Comparison of ENCODE assay signal across 8 cellular contexts in the genomic region with DNA sequence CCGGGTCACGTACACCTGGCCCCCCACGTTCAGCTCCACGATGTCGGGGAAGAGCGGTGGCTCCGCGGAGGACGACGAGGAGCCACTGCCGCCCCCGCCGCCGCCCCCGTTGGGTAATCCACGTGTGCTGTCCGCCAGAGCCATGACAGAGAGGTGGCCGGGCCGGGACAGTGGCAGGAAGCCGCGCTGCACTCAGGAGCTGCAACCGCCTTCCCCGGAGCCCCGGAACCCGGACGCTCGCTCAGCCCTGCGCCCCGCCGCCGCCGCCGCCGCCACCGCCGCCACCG. TPM values are rescaled to one million over a fixed set of nuclear protein-coding genes. Genes with fewer than 3 reads are reported as not detected.
DNase-seq lines count a peak whose midpoint lies in the region; ATAC-seq, FAIRE-seq and TF ChIP-seq lines count a peak whose summit lies in the region.

No MANE protein-coding gene starts in this region.

- peaks cover 64% of the 10 kb centered on the region for H3K4me1 ChIP-seq in keratinocyte (ENCODE audit: control insufficient read depth, extremely low read depth, insufficient read depth, low read length)
- peaks cover 48% of the 10 kb centered on the region for H3K4me1 ChIP-seq in suprapubic skin
- H3K4me1 ChIP-seq in PC-9 (replicated peaks; ENCODE audit: insufficient read depth), result no peaks in the 10 kb centered on the region

- no peaks in the 10 kb centered on the region for H3K9me3 Mint-ChIP-seq in stimulated activated naive CD8-positive, alpha-beta T cell treated with anti-CD3 and anti-CD28 coated beads, Interleukin-15, Interleukin-2, amounts not matched to agents 100 ng/mL and 50 ng/mL, for 24 hours

- H3K9me3 ChIP-seq in keratinocyte (ENCODE audit: control insufficient read depth, low read depth, low read length), result no peaks in the 10 kb centered on the region
- no peaks in the 10 kb centered on the region for H3K9me3 ChIP-seq in suprapubic skin
- H3K9me3 ChIP-seq in PC-9 (ENCODE audit: insufficient read depth, low read depth), result no peaks in the 10 kb centered on the region

- H3K4me3 ChIP-seq in keratinocyte (ENCODE audit: control insufficient read depth in 2 of 3, extremely low read depth in 1 of 3, insufficient read depth in 2 of 3, low read depth in 1 of 3, low read length in 3 of 3) (peak overlapping the region; percentile 69 to 73 (median 70)), suprapubic skin (peak overlapping the region; percentile 94), PC-9 (no peak overlapping the region)

- H3K36me3 ChIP-seq in keratinocyte (ENCODE audit: control insufficient read depth in 2 of 2, extremely low read depth in 1 of 2, insufficient read depth in 2 of 2, low read length in 2 of 2) (no peaks in the 10 kb centered on the region), suprapubic skin (no peaks in the 10 kb centered on the region), PC-9 (ENCODE audit: low read depth) (no peaks in the 10 kb centered on the region)

- H2AFZ ChIP-seq in keratinocyte (ENCODE audit: control insufficient read depth, low read length), result peak overlapping the region; percentile 84
- no peak overlapping the region for H2AFZ ChIP-seq in PC-9

- no peaks in the 10 kb centered on the region for H3K9me1 ChIP-seq in keratinocyte (ENCODE audit: control insufficient read depth, extremely low read depth, insufficient read depth, low read length)

- dilution Hi-C loops in keratinocyte (cut with MboI; ENCODE audit: extremely low pct_ligation_motif_present, low sequenced_read_pairs), result no loop called here

- CTCF ChIA-PET in PC-9 (lab: Charles Lee), result no interaction called here

- no CpG with 5 or more reads among the region's 37 CpGs for WGBS in suprapubic skin

- TF ChIP-seq POLR2A in suprapubic skin (IDR thresholded peaks at IDR 0.05), result no peak

- ATAC-seq in stimulated activated naive CD8-positive, alpha-beta T cell treated with anti-CD3 and anti-CD28 coated beads, Interleukin-15, Interleukin-2, amounts not matched to agents 100 U/mL and 50 U/mL, for 24 hours, result no peak
- ATAC-seq in GM18498 (IDR thresholded peaks at IDR 0.05; ENCODE audit: unreplicated experiment), result no peak

- H4K20me1 ChIP-seq in keratinocyte (ENCODE audit: control insufficient read depth, extremely low read depth, insufficient read depth, low read length), result no peaks in the 10 kb centered on the region
- H4K20me1 ChIP-seq in PC-9 (ENCODE audit: insufficient read depth), result no peaks in the 10 kb centered on the region

- H3K4me2 ChIP-seq in keratinocyte (ENCODE audit: control insufficient read depth, extremely low read depth, insufficient read depth, low read depth, low read length) (peak overlapping the region; percentile 87), PC-9 (no peak overlapping the region)

- H3K4me3 Mint-ChIP-seq in stimulated activated naive CD8-positive, alpha-beta T cell treated with anti-CD3 and anti-CD28 coated beads, Interleukin-15, Interleukin-2, amounts not matched to agents 100 ng/mL and 50 ng/mL, for 24 hours, result peak overlapping the region; percentile 74

- TF ChIP-seq CTCF in keratinocyte (optimal IDR thresholded peaks at IDR 0.05 in 1 of 3, IDR thresholded peaks at IDR 0.05 in 1 of 3, conservative IDR thresholded peaks at IDR 0.05 in 1 of 3; ENCODE audit: extremely low read depth in 1 of 3, insufficient read depth in 2 of 3, low read length in 3 of 3), result no peak
- TF ChIP-seq CTCF in suprapubic skin (IDR thresholded peaks at IDR 0.05), result no peak
- no peak for TF ChIP-seq CTCF in PC-9 (conservative IDR thresholded peaks at IDR 0.05)

- no peaks in the 10 kb centered on the region for H3F3A ChIP-seq in PC-9 (ENCODE audit: insufficient read depth, low read depth)

- TF ChIP-seq EP300 in suprapubic skin (IDR thresholded peaks at IDR 0.05), result no peak

- peaks cover 8% of the 10 kb centered on the region for H3K36me3 Mint-ChIP-seq in stimulated activated naive CD8-positive, alpha-beta T cell treated with anti-CD3 and anti-CD28 coated beads, Interleukin-15, Interleukin-2, amounts not matched to agents 100 ng/mL and 50 ng/mL, for 24 hours (ENCODE audit: low read depth)

- BruUV-seq in PC-9 (replicated peaks; lab: Mats Ljungman, UMichigan), result no TSS peak

- intact Hi-C loops in PC-9 (cut with micrococcal nuclease; ENCODE audit: unreplicated experiment), result no loop called here

- no peaks in the 10 kb centered on the region for H3K9me2 ChIP-seq in PC-9 (ENCODE audit: insufficient read depth)

- H3K79me2 ChIP-seq in keratinocyte (ENCODE audit: control insufficient read depth, insufficient read depth, low read length) (peaks cover 19% of the 10 kb centered on the region), PC-9 (ENCODE audit: low read depth) (no peaks in the 10 kb centered on the region)

- no peak for DNase-seq in stimulated activated naive CD8-positive, alpha-beta T cell treated with anti-CD3 and anti-CD28 coated beads, Interleukin-15, Interleukin-2, amounts not matched to agents 100 U/mL and 50 U/mL, for 24 hours
- DNase-seq in activated T-helper 1 cell treated with Interleukin-2 at 50 U/mL for 16 hours (ENCODE audit: low read depth) (peak; percentile 20), keratinocyte (ENCODE audit: low read depth, low spot score) (no peak), suprapubic skin (ENCODE audit: low spot score in 2 of 2) (peak in 1 of 2 donors; percentile 73), COR-L47 (lab: John Stamatoyannopoulos, UW) (no peak), PC-9 (no peak)

- peaks cover 32% of the 10 kb centered on the region for H3K4me1 Mint-ChIP-seq in stimulated activated naive CD8-positive, alpha-beta T cell treated with anti-CD3 and anti-CD28 coated beads, Interleukin-15, Interleukin-2, amounts not matched to agents 100 ng/mL and 50 ng/mL, for 24 hours (ENCODE audit: low read depth)

- H3K27me3 Mint-ChIP-seq in stimulated activated naive CD8-positive, alpha-beta T cell treated with anti-CD3 and anti-CD28 coated beads, Interleukin-15, Interleukin-2, amounts not matched to agents 100 ng/mL and 50 ng/mL, for 24 hours, result peaks cover 34% of the 10 kb centered on the region

- FAIRE-seq in keratinocyte (lab: Jason Lieb, UNC), result no peak

- no peak overlapping the region for H3K27ac ChIP-seq in keratinocyte (ENCODE audit: control insufficient read depth, insufficient read depth, low read length)
- H3K27ac ChIP-seq in suprapubic skin, result peak overlapping the region; percentile 97
- no peak overlapping the region for H3K27ac ChIP-seq in PC-9

- H3K27me3 ChIP-seq in keratinocyte (ENCODE audit: control insufficient read depth, extremely low read depth, insufficient read depth, low read length), result no peaks in the 10 kb centered on the region
- no peaks in the 10 kb centered on the region for H3K27me3 ChIP-seq in suprapubic skin
- no peaks in the 10 kb centered on the region for H3K27me3 ChIP-seq in PC-9 (ENCODE audit: insufficient read depth, low read depth)

- peak overlapping the region; percentile 69 for H3K9ac ChIP-seq in keratinocyte (ENCODE audit: control insufficient read depth, extremely low read depth, insufficient read depth, low read length)

- no peak overlapping the region for H3K27ac Mint-ChIP-seq in stimulated activated naive CD8-positive, alpha-beta T cell treated with anti-CD3 and anti-CD28 coated beads, Interleukin-15, Interleukin-2, amounts not matched to agents 100 ng/mL and 50 ng/mL, for 24 hours

- POLR2A ChIA-PET in PC-9 (lab: Charles Lee; ENCODE audit: unreplicated experiment), result no interaction called here

RNA-seq across cellular contexts. Expression of a gene that starts 0.3 kb away (rescaled TPM):
- polyA plus RNA-seq in keratinocyte, result 8.9 to 18.9 TPM (median 18.2 TPM) in 3 replicates
- polyA plus RNA-seq in keratinocyte (2011; ENCODE audit: low read depth), result 2.1 TPM
- 14.5 and 22.9 TPM in 2 replicates for polyA plus RNA-seq in keratinocyte (2011; cell fraction: cytosol; rRNA removed)
- 15.1 and 18.9 TPM in 2 replicates for polyA plus RNA-seq in keratinocyte (2011; cell fraction: nucleus; rRNA removed)
- 6.3 and 28.6 TPM in 2 replicates for polyA plus RNA-seq in keratinocyte (2012; ENCODE audit: low replicate concordance)
- 12.8 to 25.6 TPM (median 19.9 TPM) in 3 replicates for polyA minus RNA-seq in keratinocyte
- polyA minus RNA-seq in keratinocyte (2011; cell fraction: cytosol; rRNA and poly(A)+ RNA removed), result 34.7 TPM
- 17.6 and 27.0 TPM in 2 replicates for polyA minus RNA-seq in keratinocyte (2011; cell fraction: nucleus; rRNA and poly(A)+ RNA removed)
- 10 to 100 TPM; 27.3 to 61.7 (median 35.3) TPM for total RNA-seq in suprapubic skin
- total RNA-seq in PC-9 (2021), result 0.15 TPM in 1 of 2 replicates, not detected in the other

Comparison
In these comparisons a context has a peak if more than half of its experiments do, and no peak if none do; other contexts are left out.
1. RNA of a gene that starts 0.3 kb away (total RNA-seq): 27.3 to 61.7 TPM in suprapubic skin; 0.15 TPM in PC-9; every median in the first group is over 10 times any median in the second.